ENCODE assay signal across 12 cellular contexts in genomic region chr7:129914536-129915272, GRCh38. TPM values are rescaled to one million over a fixed set of nuclear protein-coding genes. Genes with fewer than 3 reads are reported as not detected.
DNase-seq lines count a peak whose midpoint lies in the region; ATAC-seq and TF ChIP-seq lines count a peak whose summit lies in the region.
"Had no signal": no experiment of that assay in that cellular context is flagged by ENCODE, and none has a peak within 500 bp of the region (broad histone marks: within the 10 kb centered on the region; RNA-seq: fewer than 3 reads in every experiment).

No MANE protein-coding gene starts in this region.

- peaks cover 12% of the 10 kb centered on the region for H3K36me3 Mint-ChIP-seq in activated T-cell treated with anti-CD3 and anti-CD28 coated beads, Interleukin-2, amount 50 U/mL, for 24 hours (ENCODE audit: low read depth)
- H3K36me3 Mint-ChIP-seq in T-helper 17 cell (ENCODE audit: low read depth), result peaks cover 9% of the 10 kb centered on the region

- intact Hi-C loops in heart right ventricle (cut with DNase I), result loop anchor here in 2 of 10 donors (5.0 kb wide), 3 partner anchors 37 to 42 kb away; partner anchors contain the start of gene UBE2H (in 1 of the 2)

- no peaks in the 10 kb centered on the region for H3K27me3 Mint-ChIP-seq in activated T-cell treated with anti-CD3 and anti-CD28 coated beads, Interleukin-2, amount 50 U/mL, for 24 hours
- H3K27me3 Mint-ChIP-seq in T-helper 17 cell, result no peaks in the 10 kb centered on the region

- peak overlapping the region; percentile 30 for H3K4me3 Mint-ChIP-seq in activated T-cell treated with anti-CD3 and anti-CD28 coated beads, Interleukin-2, amount 50 U/mL, for 24 hours
- peak overlapping the region; percentile 56 for H3K4me3 Mint-ChIP-seq in T-helper 17 cell

- peak overlapping the region; percentile 14 for H3K27ac Mint-ChIP-seq in activated T-cell treated with anti-CD3 and anti-CD28 coated beads, Interleukin-2, amount 50 U/mL, for 24 hours
- H3K27ac Mint-ChIP-seq in T-helper 17 cell, result peak overlapping the region; percentile 27

- peaks cover 0 to 20% (median 0%) of the 10 kb centered on the region in 9 donors for H3K36me3 ChIP-seq in heart right ventricle
- peaks cover 3% of the 10 kb centered on the region for H3K36me3 ChIP-seq in skeletal muscle satellite cell (ENCODE audit: insufficient read depth, low read length)
- no peaks in the 10 kb centered on the region for H3K36me3 ChIP-seq in H7 (replicated peaks; ENCODE audit: control insufficient read depth, insufficient read depth, low read length)

- H3K4me1 ChIP-seq in heart right ventricle (peaks cover 5 to 72% (median 58%) of the 10 kb centered on the region in 9 donors), skeletal muscle satellite cell (ENCODE audit: control insufficient read depth, insufficient read depth, low read length) (peaks cover 10% of the 10 kb centered on the region)

- TF ChIP-seq CTCF in heart right ventricle (IDR thresholded peaks at IDR 0.05), result no peak

- ATAC-seq in T-helper 17 cell (no peak), heart right ventricle (peak in 4 of 8 donors; percentile 18 to 47 (median 35)), HG02981 (IDR thresholded peaks at IDR 0.05; ENCODE audit: unreplicated experiment) (no peak)

- no peaks in the 10 kb centered on the region for H3K9me3 Mint-ChIP-seq in activated T-cell treated with anti-CD3 and anti-CD28 coated beads, Interleukin-2, amount 50 U/mL, for 24 hours

- H3K4me2 ChIP-seq in skeletal muscle satellite cell (ENCODE audit: low read length), result peak overlapping the region; percentile 43

- peak overlapping the region in 7 of 10 donors; percentile 3 to 79 (median 18) for H3K27ac ChIP-seq in heart right ventricle

- H3K27me3 ChIP-seq in heart right ventricle (no peaks in the 10 kb centered on the region), skeletal muscle satellite cell (ENCODE audit: control insufficient read depth, insufficient read depth, low read length) (no peaks in the 10 kb centered on the region), H7 (ENCODE audit: control insufficient read depth, insufficient read depth, low read length) (no peaks in the 10 kb centered on the region)
- H3K27me3 ChIP-seq: sigmoid colon had no signal

- peaks cover 65% of the 10 kb centered on the region for H3K4me1 Mint-ChIP-seq in activated T-cell treated with anti-CD3 and anti-CD28 coated beads, Interleukin-2, amount 50 U/mL, for 24 hours (ENCODE audit: low read depth)
- peaks cover 49% of the 10 kb centered on the region for H3K4me1 Mint-ChIP-seq in T-helper 17 cell

- no peak for DNase-seq in activated T-cell treated with anti-CD3 and anti-CD28 coated beads, Interleukin-2, amount 50 U/mL, for 24 hours
- DNase-seq in activated T-cell treated with anti-CD3 and anti-CD28 coated beads, Interleukin-2, amount 50 U/mL, for 1 hour, result no peak
- no peak for DNase-seq in T-helper 17 cell
- no peak for DNase-seq in heart right ventricle
- DNase-seq in COLO668 (lab: John Stamatoyannopoulos, UW; ENCODE audit: unreplicated experiment), result no peak
- DNase-seq in H7, result no peak
- DNase-seq: activated CD4-positive, alpha-beta T cell treated with anti-CD3 and anti-CD28 coated beads, Interleukin-2, amount 50 U/mL, for 1 hour; amygdala; NCI-H1417; sigmoid colon had no signal

- WGBS in heart right ventricle, 2 donors, result 38 to 48% methylated on average over 9 of the region's 9 CpGs

- H3K4me3 ChIP-seq in heart right ventricle (no peak overlapping the region), skeletal muscle satellite cell (ENCODE audit: low read length) (no peak overlapping the region), H7 (ENCODE audit: insufficient read depth, low read depth, low read length) (no peak overlapping the region)
- H3K4me3 ChIP-seq: sigmoid colon had no signal

- H3K9me3 ChIP-seq in T-helper 17 cell (ENCODE audit: control insufficient read depth, low read length, poor library complexity, severe bottlenecking) (no peaks in the 10 kb centered on the region), heart right ventricle (no peaks in the 10 kb centered on the region), skeletal muscle satellite cell (replicated peaks; ENCODE audit: low read length) (no peaks in the 10 kb centered on the region)
- H3K9me3 ChIP-seq: sigmoid colon had no signal

- no peak overlapping the region for H3K9ac ChIP-seq in skeletal muscle satellite cell (ENCODE audit: low read depth, low read length)

RNA-seq across cellular contexts. Expression of gene UBE2H, which starts 38.1 kb away (rescaled TPM):
- total RNA-seq in T-helper 17 cell, result 10 to 100 TPM; 77.9 to 84.2 TPM
- 100 to 1,000 TPM in 7 of 10 donors, 10 to 100 TPM in 3; 73.5 to 222 (median 170) TPM for total RNA-seq in heart right ventricle
- 10 to 100 TPM; 26.0 to 35.3 TPM for polyA plus RNA-seq in heart right ventricle
- total RNA-seq in skeletal muscle satellite cell (2012; rRNA removed), result 33.0 and 34.2 TPM in 2 replicates
- total RNA-seq in H7 (2014; rRNA removed; shearing (Covaris generic)), result 33.7 and 58.9 TPM in 2 replicates
